Comparison of ENCODE assay signal across 14 cellular contexts in the genomic region with DNA sequence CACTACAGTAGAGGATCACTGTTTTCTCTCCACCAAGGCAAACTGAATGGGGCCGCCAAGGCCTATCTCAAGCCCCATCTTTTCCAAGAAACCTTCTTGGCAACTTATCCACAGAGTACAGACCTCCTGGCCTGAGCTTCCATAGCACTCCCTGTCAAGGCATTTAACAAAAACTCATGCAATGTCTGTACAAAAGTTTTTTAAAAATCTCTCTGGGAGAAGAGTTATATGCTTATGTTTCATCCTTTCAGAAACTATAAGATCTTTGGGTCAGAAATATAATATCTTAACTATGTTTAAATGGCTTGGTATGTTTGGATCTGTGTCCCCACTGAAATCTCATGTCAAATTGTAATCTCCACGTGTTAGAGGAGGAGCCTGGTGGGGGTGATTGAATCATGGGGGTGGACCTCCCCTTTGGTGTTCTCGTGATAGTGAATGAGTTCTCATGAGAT. TPM values are rescaled to one million over a fixed set of nuclear protein-coding genes. Genes with fewer than 3 reads are reported as not detected.
DNase-seq lines count a peak whose midpoint lies in the region; ATAC-seq and TF ChIP-seq lines count a peak whose summit lies in the region.
"Had no signal": no experiment of that assay in that cellular context is flagged by ENCODE, and none has a peak within 500 bp of the region (broad histone marks: within the 10 kb centered on the region; RNA-seq: fewer than 3 reads in every experiment).

No MANE protein-coding gene starts in this region.

- peak in 65 of 76 experiments; percentile 1 to 79 (median 29) for DNase-seq in HUDEP-2 (lab: John Stamatoyannopoulos, UW; ENCODE audit: unreplicated experiment in 76 of 76)
- DNase-seq in OCI-M1 (lab: John Stamatoyannopoulos, UW): peak; percentile 76
- peak; percentile 48 to 73 for DNase-seq in erythroblast (lab: John Stamatoyannopoulos, UW)
- DNase-seq in posterior vena cava (ENCODE audit: low spot score): no peak
- DNase-seq in SW 1271 (lab: John Stamatoyannopoulos, UW): no peak
- DNase-seq: C1 segment of cervical spinal cord; Caco-2; CD4-positive, alpha-beta memory T cell; DMS153; DND-41; GM23248; H7; HCEC 1CT had no signal

- no peak for ATAC-seq in GM19452 (IDR thresholded peaks at IDR 0.05; ENCODE audit: unreplicated experiment)

- intact Hi-C loops in posterior vena cava (cut with DNase I): no loop called here

- no peak for TF ChIP-seq POLR2A in erythroblast (IDR thresholded peaks at IDR 0.05; ENCODE audit: low read length)

RNA-seq across cellular contexts. Expression of gene ADAMTS3, which starts 13.6 kb away (rescaled TPM):
- 1 to 10 TPM; 3.2 to 6.2 TPM for total RNA-seq in posterior vena cava
- total RNA-seq: Caco-2; CD4-positive, alpha-beta memory T cell had no signal

Comparison
In these comparisons a context has a peak if more than half of its experiments do, and no peak if none do; other contexts are left out.
1. DNase-seq: peak in HUDEP-2 (65 of 76), OCI-M1 (single experiment) and erythroblast (2 of 2); none in posterior vena cava (single experiment) and SW 1271 (0 of 2).